25 cellular contexts compared by ENCODE assay signal in genomic region chr14:80764921-80765507, GRCh38.
"Had no signal": no experiment of that assay in that cellular context is flagged by ENCODE, and none has a peak within 500 bp of the region (broad histone marks: within the 10 kb centered on the region; RNA-seq: fewer than 3 reads in every experiment).

No MANE protein-coding gene starts in this region.

- DNase-seq: activated CD4-positive, alpha-beta T cell treated with anti-CD3 and anti-CD28 coated beads for 36 hours; activated CD4-positive, CD25-positive, alpha-beta regulatory T cell; activated CD8-positive, alpha-beta memory T cell treated with anti-CD3 and anti-CD28 coated beads, Interleukin-2, amount 10 ng/mL, durations not matched to agents 7 days and 5 days; activated CD8-positive, alpha-beta T cell treated with anti-CD3 and anti-CD28 coated beads, Interleukin-2, amount 10 ng/mL, durations not matched to agents 7 days and 5 days; activated naive CD4-positive, alpha-beta T cell; activated T-cell treated with anti-CD3 and anti-CD28 coated beads for 4 hours; activated T-cell treated with anti-CD3 and anti-CD28 coated beads, Interleukin-2, amount 50 U/mL, for 72 hours; central memory CD4-positive, alpha-beta T cell; endodermal cell; foreskin keratinocyte; left ventricle myocardium inferior; naive B cell; nephron progenitor cell; sigmoid colon; small intestine; stimulated activated CD4-positive, alpha-beta T cell treated with anti-CD3 and anti-CD28 coated beads, Interleukin-4, amount 100 ng/mL, for 24 hours; stimulated activated naive CD8-positive, alpha-beta T cell treated with anti-CD3 and anti-CD28 coated beads, Interleukin-15, amount 100 ng/mL, for 72 hours; substantia nigra; uterus had no signal

- H3K36me3 ChIP-seq: breast epithelium, esophagus muscularis mucosa, left ventricle myocardium inferior, neutrophil, sigmoid colon, uterus had no signal

- H3K27ac ChIP-seq: breast epithelium, esophagus muscularis mucosa, foreskin keratinocyte, left ventricle myocardium inferior, neutrophil, sigmoid colon, uterus had no signal

- H3K4me3 ChIP-seq: breast epithelium, esophagus muscularis mucosa, left ventricle myocardium inferior, sigmoid colon, uterus had no signal

- H3K9me3 ChIP-seq: breast epithelium, neutrophil, sigmoid colon, uterus had no signal

- FAIRE-seq: islet of Langerhans, small intestine had no signal

- ATAC-seq: activated CD4-positive, alpha-beta T cell treated with anti-CD3 and anti-CD28 coated beads for 36 hours; activated CD8-positive, alpha-beta memory T cell treated with anti-CD3 and anti-CD28 coated beads, Interleukin-2, amount 10 ng/mL, durations not matched to agents 7 days and 5 days; activated CD8-positive, alpha-beta T cell treated with anti-CD3 and anti-CD28 coated beads, Interleukin-2, amount 10 ng/mL, durations not matched to agents 7 days and 5 days; activated naive CD4-positive, alpha-beta T cell treated with anti-CD3 and anti-CD28 coated beads, Interleukin-2, amount 50 U/mL, for 72 hours; activated T-cell treated with anti-CD3 and anti-CD28 coated beads, Interleukin-2, amount 50 U/mL, for 72 hours; foreskin keratinocyte; stimulated activated memory B cell treated with anti-CD40 and anti-IgM and Interleukin-4, amounts not matched to agents 10 μg/mL and 1 μg/mL and 100 μg/mL, for 72 hours; stimulated activated naive CD8-positive, alpha-beta T cell treated with anti-CD3 and anti-CD28 coated beads, Interleukin-15, amount 100 ng/mL, for 72 hours had no signal

- H3K4me1 ChIP-seq: breast epithelium, esophagus muscularis mucosa, left ventricle myocardium inferior, sigmoid colon, uterus had no signal

- H3K27me3 ChIP-seq: breast epithelium, esophagus muscularis mucosa, foreskin keratinocyte, neutrophil, sigmoid colon, uterus had no signal
